Comparison of ENCODE assay signal across 11 cellular contexts in genomic region chr18:48295586-48296311, GRCh38.
DNase-seq lines count a peak whose midpoint lies in the region; ATAC-seq and TF ChIP-seq lines count a peak whose summit lies in the region.
"Had no signal": no experiment of that assay in that cellular context is flagged by ENCODE, and none has a peak within 500 bp of the region (broad histone marks: within the 10 kb centered on the region; RNA-seq: fewer than 3 reads in every experiment).

No MANE protein-coding gene starts in this region.

- DNase-seq in NCI-H2196 treated with DMSO at 0.1 percent for 48 hours (lab: John Stamatoyannopoulos, UW; ENCODE audit: unreplicated experiment) (peak; percentile 59), endodermal cell (peak; percentile 86), osteocyte (ENCODE audit: extremely low spot score, unreplicated experiment) (peak; percentile 84), NCI-H1694 treated with DMSO at 0.1 percent for 48 hours (lab: John Stamatoyannopoulos, UW) (no peak), T-helper 2 cell (no peak)
- DNase-seq: activated CD4-positive, CD25-positive, alpha-beta regulatory T cell treated with anti-CD3 and anti-CD28 coated beads, Interleukin-2, amount 50 U/mL, for 72 hours; cerebellar nuclear complex had no signal

- TF ChIP-seq CTCF in GM12875 (IDR thresholded peaks at IDR 0.05; ENCODE audit: borderline replicate concordance, insufficient read depth, low read depth, low read length) (0 out of 2 replicates have a peak, but pooled peaks have one; percentile 7), endodermal cell (conservative IDR thresholded peaks at IDR 0.05) (peak; percentile 74), osteocyte (IDR thresholded peaks at IDR 0.05) (peak; percentile 35)

- no peak overlapping the region for H3K4me3 Mint-ChIP-seq in endodermal cell
- no peak overlapping the region for H3K4me3 Mint-ChIP-seq in osteocyte (ENCODE audit: unreplicated experiment)

- H3K9me3 ChIP-seq in endodermal cell (ENCODE audit: control insufficient read depth, low read length), result no peaks in the 10 kb centered on the region
- H3K9me3 ChIP-seq: tibial artery had no signal

- H3K9me3 Mint-ChIP-seq in endodermal cell (no peaks in the 10 kb centered on the region), osteocyte (ENCODE audit: unreplicated experiment) (no peaks in the 10 kb centered on the region)

- H3K36me3 ChIP-seq in endodermal cell (ENCODE audit: control insufficient read depth, insufficient read depth, low read length), result no peaks in the 10 kb centered on the region
- H3K36me3 ChIP-seq: tibial artery had no signal

- 27 to 47% methylated on average over 3 to 10 of the region's 10 CpGs for WGBS in endodermal cell (ENCODE audit: insufficient coverage in 1 of 2, insufficient read length in 1 of 2), 2 experiments

- H3K4me1 Mint-ChIP-seq in endodermal cell (peaks cover 9% of the 10 kb centered on the region), osteocyte (ENCODE audit: unreplicated experiment) (peaks cover 10% of the 10 kb centered on the region)

- peaks cover 4% of the 10 kb centered on the region for H3K27me3 ChIP-seq in endodermal cell (ENCODE audit: control insufficient read depth, insufficient read depth, low read length, poor library complexity, severe bottlenecking)
- H3K27me3 ChIP-seq: tibial artery had no signal

- H3K27ac Mint-ChIP-seq in endodermal cell (no peak overlapping the region), osteocyte (ENCODE audit: unreplicated experiment) (no peak overlapping the region)

- H3K27me3 Mint-ChIP-seq in endodermal cell (ENCODE audit: insufficient read depth) (peaks cover 13% of the 10 kb centered on the region), osteocyte (ENCODE audit: unreplicated experiment) (peaks cover 2% of the 10 kb centered on the region)

- ATAC-seq in GM21423 (IDR thresholded peaks at IDR 0.05; ENCODE audit: unreplicated experiment), result no peak
- no peak for ATAC-seq in GM18519 (IDR thresholded peaks at IDR 0.05; ENCODE audit: low FRiP score, unreplicated experiment)

- H3K4me3 ChIP-seq in GM12875 (ENCODE audit: low read depth, low read length), result no peak overlapping the region
- no peak overlapping the region for H3K4me3 ChIP-seq in endodermal cell (ENCODE audit: low read length)
- H3K4me3 ChIP-seq: tibial artery had no signal

- no peak overlapping the region for H3K9ac ChIP-seq in endodermal cell (ENCODE audit: extremely low read depth, low read length, poor library complexity, severe bottlenecking)

- H3K4me1 ChIP-seq in endodermal cell (ENCODE audit: control insufficient read depth, insufficient read depth, low read length), result no peaks in the 10 kb centered on the region

- H3K27ac ChIP-seq in endodermal cell (ENCODE audit: low read depth, low read length), result no peak overlapping the region
- H3K27ac ChIP-seq: tibial artery had no signal

- H3K36me3 Mint-ChIP-seq in endodermal cell (ENCODE audit: low read depth), result no peaks in the 10 kb centered on the region
- no peaks in the 10 kb centered on the region for H3K36me3 Mint-ChIP-seq in osteocyte (ENCODE audit: unreplicated experiment)

Comparison
In these comparisons a context has a peak if more than half of its experiments do, and no peak if none do; other contexts are left out.
1. CTCF ChIP-seq: peak in every context shown above with its lines; median percentile 74 in endodermal cell; 35 in osteocyte; 7 in GM12875.
2. DNase-seq: peak in NCI-H2196 treated with DMSO at 0.1 percent for 48 hours (single experiment), endodermal cell (single experiment) and osteocyte (single experiment); none in NCI-H1694 treated with DMSO at 0.1 percent for 48 hours (single experiment) and T-helper 2 cell (0 of 5).